9 cellular contexts compared by ENCODE assay signal in the genomic region with DNA sequence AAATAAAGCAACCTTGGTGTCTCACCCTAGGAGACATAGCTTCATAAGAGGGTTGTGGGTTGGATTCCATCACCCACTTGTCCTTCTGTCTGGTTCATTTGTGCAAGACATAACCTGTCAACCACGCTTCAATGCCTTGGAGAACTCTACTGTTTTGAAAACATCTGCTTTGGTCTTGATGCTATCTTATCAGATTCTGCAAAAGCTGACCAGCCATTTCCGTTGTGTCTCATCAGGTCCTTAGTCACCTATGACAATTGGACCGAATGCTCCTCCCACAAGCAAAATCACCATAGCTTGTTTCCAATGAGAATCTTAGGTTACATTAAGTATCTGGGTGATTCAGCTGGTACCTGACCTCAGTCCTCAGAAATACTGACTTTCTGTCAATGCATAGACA. TPM values are rescaled to one million over a fixed set of nuclear protein-coding genes. Genes with fewer than 3 reads are reported as not detected.
DNase-seq lines count a peak whose midpoint lies in the region; ATAC-seq and TF ChIP-seq lines count a peak whose summit lies in the region.
"Had no signal": no experiment of that assay in that cellular context is flagged by ENCODE, and none has a peak within 500 bp of the region (broad histone marks: within the 10 kb centered on the region; RNA-seq: fewer than 3 reads in every experiment).

No MANE protein-coding gene starts in this region.

- H3K4me3 ChIP-seq in suprapubic skin (no peak overlapping the region), breast epithelium (no peak overlapping the region)

- no peak for TF ChIP-seq EP300 in suprapubic skin (IDR thresholded peaks at IDR 0.05)

- H3K36me3 ChIP-seq in suprapubic skin = no peaks in the 10 kb centered on the region
- no peaks in the 10 kb centered on the region for H3K36me3 ChIP-seq in breast epithelium

- H3K27ac ChIP-seq in foreskin keratinocyte = no peak overlapping the region
- H3K27ac ChIP-seq in suprapubic skin = no peak overlapping the region
- H3K27ac ChIP-seq in breast epithelium = no peak overlapping the region

- peak overlapping the region; percentile 8 for H3K27ac Mint-ChIP-seq in activated B cell treated with CpG ODN at 0.5 μM for 24 hours

- no peaks in the 10 kb centered on the region for H3K9me3 Mint-ChIP-seq in activated B cell treated with CpG ODN at 0.5 μM for 24 hours

- peaks cover 3% of the 10 kb centered on the region for H3K27me3 Mint-ChIP-seq in activated B cell treated with CpG ODN at 0.5 μM for 24 hours

- H3K4me1 Mint-ChIP-seq in activated B cell treated with CpG ODN at 0.5 μM for 24 hours = peaks cover 17% of the 10 kb centered on the region

- H3K4me3 Mint-ChIP-seq in activated B cell treated with CpG ODN at 0.5 μM for 24 hours = no peak overlapping the region

- POLR2A ChIA-PET in activated B cell treated with CpG ODN at 0.5 μM for 24 hours (lab: Charles Lee) = no interaction called here

- H3K4me1 ChIP-seq in foreskin keratinocyte = no peaks in the 10 kb centered on the region
- no peaks in the 10 kb centered on the region for H3K4me1 ChIP-seq in suprapubic skin
- H3K4me1 ChIP-seq in breast epithelium = no peaks in the 10 kb centered on the region

- CTCF ChIA-PET in activated B cell treated with CpG ODN at 0.5 μM for 24 hours (lab: Charles Lee) = no interaction called here

- no peak for TF ChIP-seq POLR2A in suprapubic skin (IDR thresholded peaks at IDR 0.05)
- TF ChIP-seq POLR2A in breast epithelium (IDR thresholded peaks at IDR 0.05) = no peak

- intact Hi-C loops in activated B cell treated with CpG ODN at 0.5 μM for 24 hours (cut with micrococcal nuclease) (no loop called here), breast epithelium (cut with DNase I; ENCODE audit: low total_unique reads) (no loop called here)

- TF ChIP-seq CTCF in activated B cell treated with CpG ODN at 0.5 μM for 24 hours (IDR thresholded peaks at IDR 0.05) (no peak), foreskin keratinocyte (conservative IDR thresholded peaks at IDR 0.05) (no peak), suprapubic skin (IDR thresholded peaks at IDR 0.05) (no peak), breast epithelium (IDR thresholded peaks at IDR 0.05) (no peak)

- H3K36me3 Mint-ChIP-seq in activated B cell treated with CpG ODN at 0.5 μM for 24 hours (ENCODE audit: low read depth) = no peaks in the 10 kb centered on the region

- WGBS in suprapubic skin = 72% methylated on average over 3 of the region's 3 CpGs

- H3K27me3 ChIP-seq in foreskin keratinocyte (peaks cover 16% of the 10 kb centered on the region), suprapubic skin (no peaks in the 10 kb centered on the region), breast epithelium (no peaks in the 10 kb centered on the region)

- ATAC-seq in HG02610 (IDR thresholded peaks at IDR 0.05; ENCODE audit: unreplicated experiment) = peak; percentile 51
- peak; percentile 5 for ATAC-seq in activated B cell treated with CpG ODN at 0.5 μM for 24 hours (ENCODE audit: low read depth)
- peak; percentile 77 for ATAC-seq in foreskin keratinocyte

- DNase-seq in Daoy (ENCODE audit: low read depth) (peak; percentile 48), activated B cell treated with CpG ODN at 0.5 μM for 24 hours (no peak), foreskin keratinocyte (peak; percentile 60 to 65), NCI-H1105 (lab: John Stamatoyannopoulos, UW) (no peak), suprapubic skin (ENCODE audit: low spot score in 2 of 2) (no peak), CD1c-positive myeloid dendritic cell (ENCODE audit: extremely low spot score) (no peak), breast epithelium (ENCODE audit: low spot score in 2 of 2) (no peak)
- DNase-seq: DMS53 had no signal

- no peaks in the 10 kb centered on the region for H3K9me3 ChIP-seq in suprapubic skin
- H3K9me3 ChIP-seq in breast epithelium = no peaks in the 10 kb centered on the region

RNA-seq across cellular contexts. Expression of gene STAT4, which starts 35.4 kb away (rescaled TPM):
- total RNA-seq in Daoy (2014; rRNA removed; shearing (Covaris generic)) = 0.06 and 0.48 TPM in 2 replicates
- 15.1 and 16.5 TPM in 2 replicates for total RNA-seq in activated B cell treated with CpG ODN at 0.5 μM for 24 hours
- total RNA-seq in foreskin keratinocyte = 0.46 and 0.71 TPM in 2 replicates
- 0.25 and 0.30 TPM in 2 replicates for polyA plus RNA-seq in foreskin keratinocyte
- 1 to 10 TPM in 1 of 4 donors, under 1 TPM in 2, not detected in 1; 0.34 to 2.7 (median 0.81) TPM for total RNA-seq in suprapubic skin
- 1 to 10 TPM; 1.6 to 5.9 (median 3.6) TPM for total RNA-seq in breast epithelium

Comparison
In these comparisons a context has a peak if more than half of its experiments do, and no peak if none do; other contexts are left out.
1. DNase-seq: peak in Daoy (single experiment) and foreskin keratinocyte (2 of 2); none in activated B cell treated with CpG ODN at 0.5 μM for 24 hours (single experiment), NCI-H1105 (single experiment), suprapubic skin (0 of 2), CD1c-positive myeloid dendritic cell (single experiment) and breast epithelium (0 of 2).
2. ATAC-seq: peak in every context shown above with its lines; median percentile 77 in foreskin keratinocyte; 51 in HG02610; 5 in activated B cell treated with CpG ODN at 0.5 μM for 24 hours.